ENCODE assay signal across 8 cellular contexts in genomic region chr3:11719406-11720219, GRCh38.
DNase-seq lines count a peak whose midpoint lies in the region; ATAC-seq lines count a peak whose summit lies in the region.

No MANE protein-coding gene starts in this region.

- peak; percentile 57 for ATAC-seq in GM18499 (IDR thresholded peaks at IDR 0.05; ENCODE audit: insufficient read depth, unreplicated experiment)
- ATAC-seq in HG02798 (IDR thresholded peaks at IDR 0.05; ENCODE audit: poor library complexity, unreplicated experiment), result peak; percentile 78
- ATAC-seq in left lobe of liver, result peak; percentile 88

- DNase-seq in NCI-H2029 treated with DMSO at 0.1 percent for 48 hours (lab: John Stamatoyannopoulos, UW), result peak; percentile 72
- peak; percentile 79 for DNase-seq in activated CD4-positive, alpha-beta T cell treated with anti-CD3 and anti-CD28 coated beads, Interleukin-2, amount 50 U/mL, for 1 hour
- DNase-seq in cortex of kidney (lab: John Stamatoyannopoulos, UW), result peak; percentile 17
- DNase-seq in left lobe of liver (ENCODE audit: low spot score), result peak; percentile 95
- peak; percentile 71 to 80 for DNase-seq in stimulated activated CD4-positive, alpha-beta T cell treated with anti-CD3 and anti-CD28 coated beads, Interleukin-2, amount 100 ng/mL, for 24 hours
- DNase-seq in UCSD-AML1 (lab: John Stamatoyannopoulos, UW; ENCODE audit: unreplicated experiment), result no peak
